In genomic region chr11:16613401-16614381, GRCh38 we compare ENCODE assay signal across 8 cellular contexts.
DNase-seq lines count a peak whose midpoint lies in the region; ATAC-seq, FAIRE-seq and TF ChIP-seq lines count a peak whose summit lies in the region.

No MANE protein-coding gene starts in this region.

- peak; percentile 36 for DNase-seq in HFF-Myc (ENCODE audit: extremely low read depth, low read depth)
- peak; percentile 67 for DNase-seq in MG63
- DNase-seq in SHP77 (lab: John Stamatoyannopoulos, UW): peak; percentile 78 to 83
- peak; percentile 72 for DNase-seq in activated naive CD8-positive, alpha-beta T cell treated with anti-CD3 and anti-CD28 coated beads, Interleukin-2, amount 50 U/mL, for 24 hours
- DNase-seq in cardiac septum (ENCODE audit: low spot score): peak; percentile 93
- peak; percentile 78 to 95 (median 88) for DNase-seq in pancreas
- DNase-seq in urothelium cell line (ENCODE audit: low spot score): peak; percentile 89

- no peaks in the 10 kb centered on the region for H3K9me3 ChIP-seq in MG63
- H3K9me3 ChIP-seq in pancreas: no peaks in the 10 kb centered on the region

- peaks cover 45% of the 10 kb centered on the region for H3K27me3 Mint-ChIP-seq in activated naive CD8-positive, alpha-beta T cell treated with anti-CD3 and anti-CD28 coated beads, Interleukin-2, amount 50 U/mL, for 24 hours

- peaks cover 20% of the 10 kb centered on the region for H3K4me1 Mint-ChIP-seq in activated naive CD8-positive, alpha-beta T cell treated with anti-CD3 and anti-CD28 coated beads, Interleukin-2, amount 50 U/mL, for 24 hours

- 1% methylated on average over 73 to 74 of the region's 74 CpGs for WGBS in pancreas, 2 donors

- H3K36me3 Mint-ChIP-seq in activated naive CD8-positive, alpha-beta T cell treated with anti-CD3 and anti-CD28 coated beads, Interleukin-2, amount 50 U/mL, for 24 hours (ENCODE audit: low read depth): peaks cover 3% of the 10 kb centered on the region

- H3K4me3 ChIP-seq in HFF-Myc (replicated peaks; ENCODE audit: low read depth, low read length) (peak overlapping the region; percentile 19), MG63 (peak overlapping the region; percentile 34), pancreas (peak overlapping the region; percentile 24 to 54 (median 30))

- peak overlapping the region; percentile 72 for H3K4me3 Mint-ChIP-seq in activated naive CD8-positive, alpha-beta T cell treated with anti-CD3 and anti-CD28 coated beads, Interleukin-2, amount 50 U/mL, for 24 hours

- H3K36me3 ChIP-seq in MG63: no peaks in the 10 kb centered on the region
- no peaks in the 10 kb centered on the region for H3K36me3 ChIP-seq in pancreas

- peak; percentile 9 for TF ChIP-seq CTCF in GM12801 (IDR thresholded peaks at IDR 0.05; ENCODE audit: extremely low read depth, insufficient read length)
- TF ChIP-seq CTCF in HFF-Myc (IDR thresholded peaks at IDR 0.05; ENCODE audit: low read depth, low read length, missing control alignments): peak; percentile 86
- TF ChIP-seq CTCF in pancreas (IDR thresholded peaks at IDR 0.05): peak; percentile 67 to 88 (median 76)

- no peak overlapping the region for H3K27ac Mint-ChIP-seq in activated naive CD8-positive, alpha-beta T cell treated with anti-CD3 and anti-CD28 coated beads, Interleukin-2, amount 50 U/mL, for 24 hours

- H3K27me3 ChIP-seq in MG63: peaks cover 18% of the 10 kb centered on the region
- H3K27me3 ChIP-seq in pancreas: peaks cover 0 to 3% (median 0%) of the 10 kb centered on the region in 4 donors

- peak; percentile 98 for ATAC-seq in activated naive CD8-positive, alpha-beta T cell treated with anti-CD3 and anti-CD28 coated beads, Interleukin-2, amount 50 U/mL, for 24 hours
- peak; percentile 98 to 99 (median 99) for ATAC-seq in pancreas

- no peak for FAIRE-seq in pancreas (lab: Jason Lieb, UNC)
- FAIRE-seq in urothelium cell line (lab: Jason Lieb, UNC): peak; percentile 93

- intact Hi-C loops in cardiac septum (cut with DNase I): loop anchor here (5.0 kb wide), 4 partner anchors 376 to 1286 kb away; no protein-coding TSS in a partner anchor
- intact Hi-C loops in pancreas (cut with DNase I): loop anchor here in 2 of 3 donors (10.0 kb wide), 1 partner anchor 1289 kb away; no protein-coding TSS in a partner anchor

- H3K9me3 Mint-ChIP-seq in activated naive CD8-positive, alpha-beta T cell treated with anti-CD3 and anti-CD28 coated beads, Interleukin-2, amount 50 U/mL, for 24 hours: peaks cover 4% of the 10 kb centered on the region

- peaks cover 0 to 3% (median 0%) of the 10 kb centered on the region in 3 donors for H3K4me1 ChIP-seq in pancreas

- peak overlapping the region in 3 of 4 donors; percentile 53 to 66 (median 62) for H3K27ac ChIP-seq in pancreas

Comparison
In these comparisons a context has a peak if more than half of its experiments do, and no peak if none do; other contexts are left out.
1. Peak in every context shown above with its lines: DNase-seq, ATAC-seq, H3K4me3 ChIP-seq and H3K27ac ChIP-seq.
2. CTCF ChIP-seq: peak in every context shown above with its lines; median percentile 86 in HFF-Myc; 76 in pancreas; 9 in GM12801.
3. DNase-seq: peak in every context shown above with its lines; median percentile 93 in cardiac septum; 89 in urothelium cell line; 88 in pancreas; 80 in SHP77; 72 in activated naive CD8-positive, alpha-beta T cell treated with anti-CD3 and anti-CD28 coated beads, Interleukin-2, amount 50 U/mL, for 24 hours; 67 in MG63; 36 in HFF-Myc.